Comparison of ENCODE assay signal across 1 cellular context in the genomic region with DNA sequence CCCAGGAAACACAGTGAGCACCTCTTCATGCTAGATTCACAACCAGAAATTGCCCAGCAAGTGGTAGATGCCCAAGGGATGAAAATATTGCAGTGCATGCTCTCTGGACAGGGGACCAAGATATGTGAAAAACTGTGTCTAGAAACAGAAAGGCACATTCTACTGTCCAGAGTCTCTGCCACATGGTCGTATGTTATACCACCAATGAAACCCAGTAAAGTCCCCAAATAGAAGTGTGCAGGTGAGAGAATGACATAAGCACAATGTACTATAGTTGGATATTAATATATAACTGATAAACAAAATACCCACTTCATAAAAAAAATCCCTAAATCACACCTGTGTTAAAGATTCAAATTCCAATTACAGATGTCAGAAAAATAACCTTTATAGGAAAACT.
TF ChIP-seq lines count a peak whose summit lies in the region.

No MANE protein-coding gene starts in this region.

TF ChIP-seq in GM12878, 131 proteins besides CTCF, POLR2A, EP300 and RAD21 (continued from another document):
- TF ChIP-seq, protein P1, sequence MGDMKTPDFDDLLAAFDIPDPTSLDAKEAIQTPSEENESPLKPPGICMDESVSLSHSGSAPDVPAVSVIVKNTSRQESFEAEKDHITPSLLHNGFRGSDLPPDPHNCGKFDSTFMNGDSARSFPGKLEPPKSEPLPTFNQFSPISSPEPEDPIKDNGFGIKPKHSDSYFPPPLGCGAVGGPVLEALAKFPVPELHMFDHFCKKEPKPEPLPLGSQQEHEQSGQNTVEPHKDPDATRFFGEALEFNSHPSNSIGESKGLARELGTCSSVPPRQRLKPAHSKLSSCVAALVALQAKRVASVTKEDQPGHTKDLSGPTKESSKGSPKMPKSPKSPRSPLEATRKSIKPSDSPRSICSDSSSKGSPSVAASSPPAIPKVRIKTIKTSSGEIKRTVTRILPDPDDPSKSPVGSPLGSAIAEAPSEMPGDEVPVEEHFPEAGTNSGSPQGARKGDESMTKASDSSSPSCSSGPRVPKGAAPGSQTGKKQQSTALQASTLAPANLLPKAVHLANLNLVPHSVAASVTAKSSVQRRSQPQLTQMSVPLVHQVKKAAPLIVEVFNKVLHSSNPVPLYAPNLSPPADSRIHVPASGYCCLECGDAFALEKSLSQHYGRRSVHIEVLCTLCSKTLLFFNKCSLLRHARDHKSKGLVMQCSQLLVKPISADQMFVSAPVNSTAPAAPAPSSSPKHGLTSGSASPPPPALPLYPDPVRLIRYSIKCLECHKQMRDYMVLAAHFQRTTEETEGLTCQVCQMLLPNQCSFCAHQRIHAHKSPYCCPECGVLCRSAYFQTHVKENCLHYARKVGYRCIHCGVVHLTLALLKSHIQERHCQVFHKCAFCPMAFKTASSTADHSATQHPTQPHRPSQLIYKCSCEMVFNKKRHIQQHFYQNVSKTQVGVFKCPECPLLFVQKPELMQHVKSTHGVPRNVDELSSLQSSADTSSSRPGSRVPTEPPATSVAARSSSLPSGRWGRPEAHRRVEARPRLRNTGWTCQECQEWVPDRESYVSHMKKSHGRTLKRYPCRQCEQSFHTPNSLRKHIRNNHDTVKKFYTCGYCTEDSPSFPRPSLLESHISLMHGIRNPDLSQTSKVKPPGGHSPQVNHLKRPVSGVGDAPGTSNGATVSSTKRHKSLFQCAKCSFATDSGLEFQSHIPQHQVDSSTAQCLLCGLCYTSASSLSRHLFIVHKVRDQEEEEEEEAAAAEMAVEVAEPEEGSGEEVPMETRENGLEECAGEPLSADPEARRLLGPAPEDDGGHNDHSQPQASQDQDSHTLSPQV (IDR thresholded peaks at IDR 0.05), result no peak
- TF ChIP-seq BACH1 (IDR thresholded peaks at IDR 0.05; ENCODE audit: borderline replicate concordance), result no peak
- TF ChIP-seq MEF2B (IDR thresholded peaks at IDR 0.05; ENCODE audit: partially characterized antibody, poor library complexity, severe bottlenecking), result peak; percentile 16
- no peak for TF ChIP-seq CHD2 (IDR thresholded peaks at IDR 0.05; ENCODE audit: borderline replicate concordance, low read depth, low read length)
